In genomic region chr15:65921780-65922179, GRCh38 we compare ENCODE assay signal across 33 cellular contexts. TPM values are rescaled to one million over a fixed set of nuclear protein-coding genes. Genes with fewer than 3 reads are reported as not detected.
DNase-seq lines count a peak whose midpoint lies in the region; ATAC-seq, FAIRE-seq and TF ChIP-seq lines count a peak whose summit lies in the region.
"Had no signal": no experiment of that assay in that cellular context is flagged by ENCODE, and none has a peak within 500 bp of the region (broad histone marks: within the 10 kb centered on the region; RNA-seq: fewer than 3 reads in every experiment).

No MANE protein-coding gene starts in this region.

- H3K36me3 ChIP-seq in BE2C = no peaks in the 10 kb centered on the region
- H3K36me3 ChIP-seq: HAP-1, SJCRH30, thyroid gland had no signal

- H3K9me3 ChIP-seq in BE2C = no peaks in the 10 kb centered on the region
- H3K9me3 ChIP-seq: HAP-1, SJCRH30, thyroid gland had no signal

- H3K27me3 ChIP-seq in BE2C = no peaks in the 10 kb centered on the region
- H3K27me3 ChIP-seq: SJCRH30, thyroid gland had no signal

- no peak for TF ChIP-seq CTCF in BE2C (IDR thresholded peaks at IDR 0.05; ENCODE audit: low read depth, low read length)
- TF ChIP-seq CTCF in GM10266 (IDR thresholded peaks at IDR 0.05; ENCODE audit: control insufficient read depth, insufficient read depth, low read depth, missing control alignments) = no peak

- no peaks in the 10 kb centered on the region for H3K36me3 Mint-ChIP-seq in naive B cell
- peaks cover 10% of the 10 kb centered on the region for H3K36me3 Mint-ChIP-seq in activated T-helper 1 cell treated with anti-CD3 and anti-CD28 coated beads, Interleukin-12 subunit alpha, Interleukin-12 subunit beta, Interleukin-2, Interleukin-4 antibody, amounts not matched to agents 30 ng/mL and 10 ng/mL and 1 ng/mL, durations not matched to agents 14 hours and 24 hours and 36 hours (ENCODE audit: low read depth)
- H3K36me3 Mint-ChIP-seq: activated naive CD4-positive, alpha-beta T cell treated with anti-CD3 and anti-CD28 coated beads, Interleukin-2, amount 50 U/mL, for 72 hours; CD8-positive, alpha-beta T cell had no signal

- no peak for DNase-seq in GM12891 (ENCODE audit: insufficient read length, low spot score)
- DNase-seq in NAMALWA (ENCODE audit: low spot score) = peak; percentile 21
- DNase-seq in cerebellum (ENCODE audit: low spot score) = peak; percentile 66
- no peak for DNase-seq in naive B cell
- DNase-seq in activated T-helper 1 cell treated with anti-CD3 and anti-CD28 coated beads, Interleukin-12 subunit alpha, Interleukin-12 subunit beta, Interleukin-2, Interleukin-4 antibody, amounts not matched to agents 30 ng/mL and 10 ng/mL and 1 ng/mL, durations not matched to agents 14 hours and 24 hours and 36 hours (ENCODE audit: low spot score) = no peak
- DNase-seq in BE2C = no peak
- no peak for DNase-seq in RPMI8226
- no peak for DNase-seq in GM10266 (ENCODE audit: extremely low spot score)
- DNase-seq: activated CD4-positive, alpha-beta T cell treated with anti-CD3 and anti-CD28 coated beads for 48 hours; activated T-cell treated with anti-CD3 and anti-CD28 coated beads for 4 hours; AML-193; CD8-positive, alpha-beta T cell; DMS153; effector CD4-positive, alpha-beta T cell; mesendoderm; MM.1S; NCI-H1417 treated with DMSO at 0.1 percent for 48 hours; NCI-H2081; NCI-H226; NCI-H526 treated with DMSO at 0.1 percent for 48 hours; right cardiac atrium; SJCRH30; stimulated activated CD4-positive, alpha-beta T cell treated with anti-CD3 and anti-CD28 coated beads, Interleukin-1b, Interleukin-23, amount 100 ng/mL, for 48 hours; SW 1271; T-helper 9 cell; thyroid gland had no signal

- H3K4me1 Mint-ChIP-seq in naive B cell = peaks cover 51 to 58% (median 54%) of the 10 kb centered on the region in 3 donors
- peaks cover 36% of the 10 kb centered on the region for H3K4me1 Mint-ChIP-seq in activated T-helper 1 cell treated with anti-CD3 and anti-CD28 coated beads, Interleukin-12 subunit alpha, Interleukin-12 subunit beta, Interleukin-2, Interleukin-4 antibody, amounts not matched to agents 30 ng/mL and 10 ng/mL and 1 ng/mL, durations not matched to agents 14 hours and 24 hours and 36 hours (ENCODE audit: low read depth)

- peak overlapping the region; percentile 9 to 79 (median 72) for H3K4me3 Mint-ChIP-seq in naive B cell
- no peak overlapping the region for H3K4me3 Mint-ChIP-seq in activated T-helper 1 cell treated with anti-CD3 and anti-CD28 coated beads, Interleukin-12 subunit alpha, Interleukin-12 subunit beta, Interleukin-2, Interleukin-4 antibody, amounts not matched to agents 30 ng/mL and 10 ng/mL and 1 ng/mL, durations not matched to agents 14 hours and 24 hours and 36 hours
- H3K4me3 Mint-ChIP-seq: CD8-positive, alpha-beta T cell; stimulated activated naive CD8-positive, alpha-beta T cell treated with anti-CD3 and anti-CD28 coated beads, Interleukin-15, Interleukin-2, amounts not matched to agents 100 ng/mL and 50 ng/mL, for 24 hours had no signal

- intact Hi-C loops in activated T-helper 1 cell treated with anti-CD3 and anti-CD28 coated beads, Interleukin-12 subunit alpha, Interleukin-12 subunit beta, Interleukin-2, Interleukin-4 antibody, amounts not matched to agents 30 ng/mL and 10 ng/mL and 1 ng/mL, durations not matched to agents 14 hours and 24 hours and 36 hours (cut with micrococcal nuclease) = no loop called here

- peak in 1 of 2 donors; percentile 16 for ATAC-seq in naive B cell (ENCODE audit: low read depth in 2 of 2)
- ATAC-seq: activated naive CD4-positive, alpha-beta T cell treated with anti-CD3 and anti-CD28 coated beads, Interleukin-2, amount 50 U/mL, for 72 hours; CD8-positive, alpha-beta T cell; right cardiac atrium had no signal

- no peak overlapping the region for H3K4me3 ChIP-seq in BE2C (ENCODE audit: low read depth, low read length)
- H3K4me3 ChIP-seq: HAP-1, SJCRH30, smooth muscle cell, thyroid gland had no signal

- no peak for TF ChIP-seq POLR2A in GM12891 (IDR thresholded peaks at IDR 0.05; ENCODE audit: low read depth, low read length)

- H3K9me3 Mint-ChIP-seq in naive B cell = no peaks in the 10 kb centered on the region
- H3K9me3 Mint-ChIP-seq in activated T-helper 1 cell treated with anti-CD3 and anti-CD28 coated beads, Interleukin-12 subunit alpha, Interleukin-12 subunit beta, Interleukin-2, Interleukin-4 antibody, amounts not matched to agents 30 ng/mL and 10 ng/mL and 1 ng/mL, durations not matched to agents 14 hours and 24 hours and 36 hours = no peaks in the 10 kb centered on the region
- H3K9me3 Mint-ChIP-seq: activated naive CD4-positive, alpha-beta T cell treated with anti-CD3 and anti-CD28 coated beads, Interleukin-2, amount 50 U/mL, for 72 hours; CD8-positive, alpha-beta T cell; stimulated activated naive CD8-positive, alpha-beta T cell treated with anti-CD3 and anti-CD28 coated beads, Interleukin-15, Interleukin-2, amounts not matched to agents 100 ng/mL and 50 ng/mL, for 24 hours had no signal

- H3K27me3 Mint-ChIP-seq in naive B cell = no peaks in the 10 kb centered on the region
- no peaks in the 10 kb centered on the region for H3K27me3 Mint-ChIP-seq in activated T-helper 1 cell treated with anti-CD3 and anti-CD28 coated beads, Interleukin-12 subunit alpha, Interleukin-12 subunit beta, Interleukin-2, Interleukin-4 antibody, amounts not matched to agents 30 ng/mL and 10 ng/mL and 1 ng/mL, durations not matched to agents 14 hours and 24 hours and 36 hours (ENCODE audit: insufficient read depth)
- H3K27me3 Mint-ChIP-seq: stimulated activated naive CD8-positive, alpha-beta T cell treated with anti-CD3 and anti-CD28 coated beads, Interleukin-15, Interleukin-2, amounts not matched to agents 100 ng/mL and 50 ng/mL, for 24 hours had no signal

- FAIRE-seq in GM12891 (lab: Jason Lieb, UNC) = peak; percentile 80
- FAIRE-seq: bronchial epithelial cell, colon had no signal

- H3K4me1 ChIP-seq in BE2C = no peaks in the 10 kb centered on the region
- H3K4me1 ChIP-seq: HAP-1, parathyroid adenoma, SJCRH30 had no signal

- H3K27ac Mint-ChIP-seq in naive B cell = peak overlapping the region; percentile 20 to 92 (median 62)
- no peak overlapping the region for H3K27ac Mint-ChIP-seq in activated T-helper 1 cell treated with anti-CD3 and anti-CD28 coated beads, Interleukin-12 subunit alpha, Interleukin-12 subunit beta, Interleukin-2, Interleukin-4 antibody, amounts not matched to agents 30 ng/mL and 10 ng/mL and 1 ng/mL, durations not matched to agents 14 hours and 24 hours and 36 hours
- H3K27ac Mint-ChIP-seq: activated naive CD4-positive, alpha-beta T cell treated with anti-CD3 and anti-CD28 coated beads, Interleukin-2, amount 50 U/mL, for 72 hours; CD8-positive, alpha-beta T cell; stimulated activated naive CD8-positive, alpha-beta T cell treated with anti-CD3 and anti-CD28 coated beads, Interleukin-15, Interleukin-2, amounts not matched to agents 100 ng/mL and 50 ng/mL, for 24 hours had no signal

TF ChIP-seq in GM12891, 5 proteins besides CTCF, POLR2A, EP300 and RAD21:
- TF ChIP-seq SPI1 (IDR thresholded peaks at IDR 0.05; ENCODE audit: low read depth, low read length) (no peak), POU2F2 (IDR thresholded peaks at IDR 0.05; ENCODE audit: low read depth, low read length) (no peak), TAF1 (IDR thresholded peaks at IDR 0.05; ENCODE audit: low read depth, low read length) (no peak), POLR2AphosphoS5 (IDR thresholded peaks at IDR 0.05; ENCODE audit: low read depth, low read length) (no peak), PAX5 (IDR thresholded peaks at IDR 0.05; ENCODE audit: insufficient read depth, low read length, severe bottlenecking) (no peak)

RNA-seq across cellular contexts. Expression of gene RAB11A, which starts 52.5 kb away (rescaled TPM):
- 250 TPM for polyA plus RNA-seq in GM12891 (2012; ENCODE audit: low read depth, missing spikeins)
- 91.4 TPM for total RNA-seq in cerebellum
- 100 to 1,000 TPM; 204 to 294 (median 234) TPM for polyA plus RNA-seq in naive B cell (ENCODE audit: low read depth in 6 of 6)
- 161 and 171 TPM in 2 replicates for total RNA-seq in activated T-helper 1 cell treated with anti-CD3 and anti-CD28 coated beads, Interleukin-12 subunit alpha, Interleukin-12 subunit beta, Interleukin-2, Interleukin-4 antibody, amounts not matched to agents 30 ng/mL and 10 ng/mL and 1 ng/mL, durations not matched to agents 14 hours and 24 hours and 36 hours
- polyA plus RNA-seq in BE2C (2012; ENCODE audit: insufficient read depth, insufficient read length, low read depth) = 233 TPM

Comparison
In these comparisons a context has a peak if more than half of its experiments do, and no peak if none do; other contexts are left out.
1. DNase-seq: peak in NAMALWA (single experiment) and cerebellum (single experiment); none in GM12891 (single experiment), naive B cell (single experiment), activated T-helper 1 cell treated with anti-CD3 and anti-CD28 coated beads, Interleukin-12 subunit alpha, Interleukin-12 subunit beta, Interleukin-2, Interleukin-4 antibody, amounts not matched to agents 30 ng/mL and 10 ng/mL and 1 ng/mL, durations not matched to agents 14 hours and 24 hours and 36 hours (single experiment), BE2C (single experiment), RPMI8226 (single experiment) and GM10266 (single experiment).